ENCODE assay signal across 8 cellular contexts in the genomic region with DNA sequence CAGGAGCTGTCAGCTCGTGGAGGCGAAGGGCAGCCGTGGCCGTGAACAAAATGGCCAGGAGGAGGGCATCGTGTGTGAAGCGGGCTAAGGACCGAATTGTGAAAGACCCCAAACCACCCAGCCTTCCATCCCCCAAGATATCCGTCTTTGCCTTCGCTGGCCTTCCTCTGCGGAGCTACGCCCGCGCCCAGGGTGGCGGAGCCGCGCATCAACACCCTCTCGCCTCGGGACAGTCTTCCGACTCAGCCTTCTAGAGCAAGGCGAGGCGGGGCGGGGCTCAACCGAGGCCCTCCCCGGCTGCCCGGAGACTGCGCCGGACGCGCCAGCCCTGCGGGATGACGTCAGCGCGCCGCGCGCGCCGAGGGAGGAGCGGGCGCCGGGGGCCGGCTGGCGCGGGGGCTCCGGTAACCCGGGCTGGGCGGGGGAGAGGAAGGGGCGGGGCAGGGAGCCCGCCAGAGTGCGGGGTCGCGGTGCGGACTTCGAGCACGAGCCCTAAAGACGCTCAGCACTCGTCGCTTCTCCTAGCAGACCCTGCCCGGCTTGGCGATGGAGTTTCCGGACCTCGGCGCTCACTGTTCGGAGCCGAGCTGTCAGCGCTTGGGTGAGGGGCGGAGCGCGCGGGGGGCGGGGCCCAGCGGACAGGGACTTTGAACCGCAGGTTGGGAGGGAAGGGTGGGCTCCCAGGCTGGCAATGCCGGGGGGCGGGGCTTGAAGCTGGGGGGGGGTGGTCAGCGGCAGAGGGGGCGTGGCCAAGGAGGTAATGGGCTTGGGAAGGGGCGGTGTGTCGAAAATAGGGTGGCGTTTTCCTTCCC. TPM values are rescaled to one million over a fixed set of nuclear protein-coding genes. Genes with fewer than 3 reads are reported as not detected.
DNase-seq lines count a peak whose midpoint lies in the region; ATAC-seq and TF ChIP-seq lines count a peak whose summit lies in the region.

A gene with protein sequence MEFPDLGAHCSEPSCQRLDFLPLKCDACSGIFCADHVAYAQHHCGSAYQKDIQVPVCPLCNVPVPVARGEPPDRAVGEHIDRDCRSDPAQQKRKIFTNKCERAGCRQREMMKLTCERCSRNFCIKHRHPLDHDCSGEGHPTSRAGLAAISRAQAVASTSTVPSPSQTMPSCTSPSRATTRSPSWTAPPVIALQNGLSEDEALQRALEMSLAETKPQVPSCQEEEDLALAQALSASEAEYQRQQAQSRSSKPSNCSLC (plus strand): TSS at position 341 of the 812 bp plus-strand sequence. CDS start 206 bp downstream, at position 547.

- peak within 1 kb of the TSS; percentile 89 for H3K4me3 Mint-ChIP-seq in progenitor cell of endocrine pancreas (ENCODE audit: low read depth)

- H3K9me3 Mint-ChIP-seq in progenitor cell of endocrine pancreas (ENCODE audit: low read depth) = no peaks in the 10 kb centered on the region

- H3K9me3 ChIP-seq in adrenal gland (replicated peaks in 1 of 3) = no peaks in the 10 kb centered on the region
- H3K9me3 ChIP-seq in heart left ventricle = no peaks in the 10 kb centered on the region
- no peaks in the 10 kb centered on the region for H3K9me3 ChIP-seq in upper lobe of right lung

- peaks cover 11% of the 10 kb centered on the region for H3K4me1 Mint-ChIP-seq in progenitor cell of endocrine pancreas (ENCODE audit: low read depth)

- peaks cover 8% of the 10 kb centered on the region for H3K36me3 Mint-ChIP-seq in progenitor cell of endocrine pancreas (ENCODE audit: insufficient read depth)

- H3K36me3 ChIP-seq in adrenal gland (replicated peaks in 1 of 2) (peaks cover 0 to 29% of the 10 kb centered on the region in 2 donors), heart left ventricle (peaks cover 0 to 37% (median 30%) of the 10 kb centered on the region in 9 donors), upper lobe of right lung (peaks cover 26% of the 10 kb centered on the region)

- intact Hi-C loops in adrenal gland (cut with DNase I) = no loop called here
- intact Hi-C loops in heart left ventricle (cut with DNase I) = loop anchor here in 9 of 10 donors (1.0 to 5.0 kb wide), 9 partner anchors 23 to 46 kb away; partner anchors contain the start of genes NHEJ1 (in 4 of the 9), SLC23A3 (in 3 of the 9), RETREG2 (in 2 of the 9) and ANKZF1 (in 1 of the 9)
- intact Hi-C loops in upper lobe of right lung (cut with DNase I) = no loop called here

- no peaks in the 10 kb centered on the region for H3K27me3 ChIP-seq in adrenal gland
- H3K27me3 ChIP-seq in heart left ventricle = no peaks in the 10 kb centered on the region
- no peaks in the 10 kb centered on the region for H3K27me3 ChIP-seq in upper lobe of right lung

- TF ChIP-seq POLR2A in GM15510 (IDR thresholded peaks at IDR 0.05; ENCODE audit: borderline replicate concordance, extremely low read depth, insufficient read length) = peak; percentile 99
- TF ChIP-seq POLR2A in adrenal gland (IDR thresholded peaks at IDR 0.05) = peak; percentile 88 to 96
- TF ChIP-seq POLR2A in heart left ventricle (IDR thresholded peaks at IDR 0.05) = peak; percentile 55 to 97

- peak; percentile 65 for DNase-seq in NCI-H146 treated with DMSO at 0.1 percent for 48 hours (lab: John Stamatoyannopoulos, UW; ENCODE audit: unreplicated experiment)
- DNase-seq in T-helper 1 cell = peak; percentile 90 to 97 (median 93)
- DNase-seq in adrenal gland = peak; percentile 92 to 96 (median 95)
- DNase-seq in heart left ventricle = peak; percentile 95 to 98 (median 96)
- DNase-seq in progenitor cell of endocrine pancreas (ENCODE audit: low spot score, unreplicated experiment) = peak; percentile 90
- peak; percentile 98 for DNase-seq in upper lobe of right lung

- ATAC-seq in HG02884 (IDR thresholded peaks at IDR 0.05; ENCODE audit: unreplicated experiment) = peak; percentile 95
- ATAC-seq in heart left ventricle = peak; percentile 96 to 98 (median 98)
- ATAC-seq in upper lobe of right lung = peak; percentile 98

- H3K4me3 ChIP-seq in adrenal gland (peak within 1 kb of the TSS in 3 of 4 donors; percentile 55 to 90 (median 56)), heart left ventricle (peak within 1 kb of the TSS; percentile 36 to 95 (median 71)), upper lobe of right lung (peak within 1 kb of the TSS; percentile 73)

- peak in 4 of 6 experiments; percentile 18 to 50 (median 38) for TF ChIP-seq CTCF in adrenal gland (IDR thresholded peaks at IDR 0.05)
- TF ChIP-seq CTCF in heart left ventricle (IDR thresholded peaks at IDR 0.05) = peak in 2 of 12 donors; percentile 12 to 24
- TF ChIP-seq CTCF in progenitor cell of endocrine pancreas (IDR thresholded peaks at IDR 0.05; ENCODE audit: unreplicated experiment) = peak; percentile 10
- peak; percentile 16 for TF ChIP-seq CTCF in upper lobe of right lung (IDR thresholded peaks at IDR 0.05)

- peaks cover 7 to 14% of the 10 kb centered on the region in 2 donors for H3K4me1 ChIP-seq in adrenal gland (replicated peaks in 1 of 2)
- H3K4me1 ChIP-seq in heart left ventricle = peaks cover 0 to 25% (median 17%) of the 10 kb centered on the region in 12 donors
- peaks cover 18% of the 10 kb centered on the region for H3K4me1 ChIP-seq in upper lobe of right lung

- peaks cover 4% of the 10 kb centered on the region for H3K27me3 Mint-ChIP-seq in progenitor cell of endocrine pancreas

- peak within 1 kb of the TSS; percentile 46 to 97 (median 95) for H3K27ac ChIP-seq in adrenal gland
- peak within 1 kb of the TSS; percentile 80 to 99 (median 96) for H3K27ac ChIP-seq in heart left ventricle
- peak within 1 kb of the TSS; percentile 90 for H3K27ac ChIP-seq in upper lobe of right lung

- H3K27ac Mint-ChIP-seq in progenitor cell of endocrine pancreas = peak within 1 kb of the TSS; percentile 98

- 0 to 3% (median 1%) methylated on average over 12 to 80 of the region's 80 CpGs for WGBS in adrenal gland, 4 donors
- 0 to 1% (median 1%) methylated on average over 26 to 80 of the region's 80 CpGs for WGBS in heart left ventricle, 4 donors

RNA-seq across cellular contexts. Expression of the gene that starts here (rescaled TPM):
- 100 to 1,000 TPM in 1 of 8 donors, 10 to 100 TPM in 7; 29.8 to 156 (median 34.9) TPM for total RNA-seq in adrenal gland
- 10 to 100 TPM; 24.7 to 85.5 (median 48.3) TPM for polyA plus RNA-seq in adrenal gland
- total RNA-seq in heart left ventricle = 10 to 100 TPM; 13.9 to 32.3 (median 23.5) TPM
- polyA plus RNA-seq in heart left ventricle = 10 to 100 TPM; 17.6 to 35.7 TPM
- total RNA-seq in progenitor cell of endocrine pancreas = 29.3 and 29.6 TPM in 2 replicates
- total RNA-seq in upper lobe of right lung = 41.2 TPM

Comparison
In these comparisons a context has a peak if more than half of its experiments do, and no peak if none do; other contexts are left out.
1. Peak in every context shown above with its lines: DNase-seq, ATAC-seq, H3K4me3 ChIP-seq and H3K27ac ChIP-seq.
2. intact Hi-C loops: an anchor here in heart left ventricle (1.0 to 5.0 kb wide); none called in adrenal gland and upper lobe of right lung.